ENCODE assay signal across 3 cellular contexts in genomic region chr15:95620934-95621579, GRCh38.
TF ChIP-seq lines count a peak whose summit lies in the region.

No MANE protein-coding gene starts in this region.

TF ChIP-seq in liver, 16 proteins besides CTCF, POLR2A, EP300 and RAD21 (continued from another document):
- TF ChIP-seq ATF3 (IDR thresholded peaks at IDR 0.05) (peak; percentile 80), HNF4A (conservative IDR thresholded peaks at IDR 0.05) (peak; percentile 50 to 52), FOXA2 (IDR thresholded peaks at IDR 0.05) (no peak)
- TF ChIP-seq, protein P1, sequence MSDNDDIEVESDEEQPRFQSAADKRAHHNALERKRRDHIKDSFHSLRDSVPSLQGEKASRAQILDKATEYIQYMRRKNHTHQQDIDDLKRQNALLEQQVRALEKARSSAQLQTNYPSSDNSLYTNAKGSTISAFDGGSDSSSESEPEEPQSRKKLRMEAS (IDR thresholded peaks at IDR 0.05) = no peak

TF ChIP-seq in HepG2, 621 proteins besides CTCF, POLR2A, EP300 and RAD21:
- TF ChIP-seq MNT (IDR thresholded peaks at IDR 0.05) (no peak), ZNF451 (CRISPR knock-in tag; IDR thresholded peaks at IDR 0.05) (no peak), ZNF326 (CRISPR knock-in tag; IDR thresholded peaks at IDR 0.05; ENCODE audit: borderline replicate concordance) (no peak), CAMTA2 (CRISPR knock-in tag; IDR thresholded peaks at IDR 0.05; ENCODE audit: borderline replicate concordance) (no peak), JARID2 (CRISPR knock-in tag; IDR thresholded peaks at IDR 0.05; ENCODE audit: insufficient replicate concordance) (no peak), TGIF2 (CRISPR knock-in tag; IDR thresholded peaks at IDR 0.05) (no peak), ZSCAN31 (CRISPR knock-in tag; IDR thresholded peaks at IDR 0.05; ENCODE audit: low read depth) (no peak), NBN (conservative IDR thresholded peaks at IDR 0.05) (no peak), PHF21A (CRISPR knock-in tag; IDR thresholded peaks at IDR 0.05) (no peak), TP53 (CRISPR knock-in tag; conservative IDR thresholded peaks at IDR 0.05) (no peak), MAF1 (CRISPR knock-in tag; IDR thresholded peaks at IDR 0.05; ENCODE audit: borderline replicate concordance) (no peak), BRD4 (CRISPR knock-in tag; IDR thresholded peaks at IDR 0.05) (no peak), SMARCE1 (IDR thresholded peaks at IDR 0.05; ENCODE audit: borderline replicate concordance) (no peak), IKZF4 (CRISPR knock-in tag; IDR thresholded peaks at IDR 0.05; ENCODE audit: borderline replicate concordance, low read depth, not compliant biosample characterization) (no peak), ZNF282 (IDR thresholded peaks at IDR 0.05; ENCODE audit: partially characterized antibody) (no peak)
- TF ChIP-seq, protein P2, sequence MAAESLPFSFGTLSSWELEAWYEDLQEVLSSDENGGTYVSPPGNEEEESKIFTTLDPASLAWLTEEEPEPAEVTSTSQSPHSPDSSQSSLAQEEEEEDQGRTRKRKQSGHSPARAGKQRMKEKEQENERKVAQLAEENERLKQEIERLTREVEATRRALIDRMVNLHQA (CRISPR knock-in tag; IDR thresholded peaks at IDR 0.05) = no peak
- TF ChIP-seq, protein P3, sequence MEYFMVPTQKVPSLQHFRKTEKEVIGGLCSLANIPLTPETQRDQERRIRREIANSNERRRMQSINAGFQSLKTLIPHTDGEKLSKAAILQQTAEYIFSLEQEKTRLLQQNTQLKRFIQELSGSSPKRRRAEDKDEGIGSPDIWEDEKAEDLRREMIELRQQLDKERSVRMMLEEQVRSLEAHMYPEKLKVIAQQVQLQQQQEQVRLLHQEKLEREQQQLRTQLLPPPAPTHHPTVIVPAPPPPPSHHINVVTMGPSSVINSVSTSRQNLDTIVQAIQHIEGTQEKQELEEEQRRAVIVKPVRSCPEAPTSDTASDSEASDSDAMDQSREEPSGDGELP (IDR thresholded peaks at IDR 0.05; ENCODE audit: borderline replicate concordance, low read depth) = no peak
- TF ChIP-seq, protein P4, sequence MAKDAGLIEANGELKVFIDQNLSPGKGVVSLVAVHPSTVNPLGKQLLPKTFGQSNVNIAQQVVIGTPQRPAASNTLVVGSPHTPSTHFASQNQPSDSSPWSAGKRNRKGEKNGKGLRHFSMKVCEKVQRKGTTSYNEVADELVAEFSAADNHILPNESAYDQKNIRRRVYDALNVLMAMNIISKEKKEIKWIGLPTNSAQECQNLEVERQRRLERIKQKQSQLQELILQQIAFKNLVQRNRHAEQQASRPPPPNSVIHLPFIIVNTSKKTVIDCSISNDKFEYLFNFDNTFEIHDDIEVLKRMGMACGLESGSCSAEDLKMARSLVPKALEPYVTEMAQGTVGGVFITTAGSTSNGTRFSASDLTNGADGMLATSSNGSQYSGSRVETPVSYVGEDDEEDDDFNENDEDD (CRISPR knock-in tag; IDR thresholded peaks at IDR 0.05; ENCODE audit: borderline replicate concordance) = no peak

TF ChIP-seq in endothelial cell of umbilical vein, 7 proteins besides CTCF, POLR2A, EP300 and RAD21 (continued from another document):
- TF ChIP-seq GATA2 (IDR thresholded peaks at IDR 0.05; ENCODE audit: insufficient read depth, insufficient read length, low read depth, low read length) (no peak), EZH2 (IDR thresholded peaks at IDR 0.05; ENCODE audit: borderline replicate concordance, low read depth, low read length, severe bottlenecking) (no peak), JUN (IDR thresholded peaks at IDR 0.05; ENCODE audit: borderline replicate concordance, insufficient read depth, insufficient read length, low read depth) (no peak)
